18 cellular contexts compared by ENCODE assay signal in genomic region chr11:45532552-45532951, GRCh38.
"Had no signal": no experiment of that assay in that cellular context is flagged by ENCODE, and none has a peak within 500 bp of the region (broad histone marks: within the 10 kb centered on the region; RNA-seq: fewer than 3 reads in every experiment).

No MANE protein-coding gene starts in this region.

- H3K4me3 Mint-ChIP-seq: naive thymus-derived CD8-positive, alpha-beta T cell; neural crest cell; stimulated activated memory B cell treated with anti-CD40 and anti-IgM and Interleukin-4, amounts not matched to agents 10 μg/mL and 1 μg/mL and 100 μg/mL, for 72 hours had no signal

- H3K4me1 Mint-ChIP-seq: neural crest cell; stimulated activated memory B cell treated with anti-CD40 and anti-IgM and Interleukin-4, amounts not matched to agents 10 μg/mL and 1 μg/mL and 100 μg/mL, for 72 hours had no signal

- H3K27ac Mint-ChIP-seq: naive thymus-derived CD8-positive, alpha-beta T cell; progenitor cell of endocrine pancreas; stimulated activated memory B cell treated with anti-CD40 and anti-IgM and Interleukin-4, amounts not matched to agents 10 μg/mL and 1 μg/mL and 100 μg/mL, for 72 hours had no signal

- H3K9me3 Mint-ChIP-seq: naive thymus-derived CD8-positive, alpha-beta T cell; neural crest cell; stimulated activated memory B cell treated with anti-CD40 and anti-IgM and Interleukin-4, amounts not matched to agents 10 μg/mL and 1 μg/mL and 100 μg/mL, for 72 hours had no signal

- H3K36me3 Mint-ChIP-seq: naive thymus-derived CD8-positive, alpha-beta T cell; stimulated activated memory B cell treated with anti-CD40 and anti-IgM and Interleukin-4, amounts not matched to agents 10 μg/mL and 1 μg/mL and 100 μg/mL, for 72 hours had no signal

- ATAC-seq: mucosa of descending colon; naive thymus-derived CD8-positive, alpha-beta T cell; right lobe of liver; stimulated activated memory B cell treated with anti-CD40 and anti-IgM and Interleukin-4, amounts not matched to agents 10 μg/mL and 1 μg/mL and 100 μg/mL, for 72 hours had no signal

- DNase-seq: colonic mucosa; dermis blood vessel endothelial cell; esophagus squamous epithelium; foreskin fibroblast; mammary epithelial cell; mucosa of descending colon; naive thymus-derived CD8-positive, alpha-beta T cell; ovary; right lobe of liver; spleen; stimulated activated CD4-positive, alpha-beta T cell treated with anti-CD3 and anti-CD28 coated beads, Interleukin-15, amount 100 ng/mL, for 24 hours; stimulated activated CD4-positive, alpha-beta T cell treated with anti-CD3 and anti-CD28 coated beads, Interleukin-1b, Interleukin-23, amount 100 ng/mL, for 48 hours; stimulated activated CD4-positive, alpha-beta T cell treated with anti-CD3 and anti-CD28 coated beads, Interleukin-4, amount 100 ng/mL, for 24 hours; stomach; transverse colon had no signal
